Comparison of ENCODE assay signal across 1 cellular context in the genomic region with DNA sequence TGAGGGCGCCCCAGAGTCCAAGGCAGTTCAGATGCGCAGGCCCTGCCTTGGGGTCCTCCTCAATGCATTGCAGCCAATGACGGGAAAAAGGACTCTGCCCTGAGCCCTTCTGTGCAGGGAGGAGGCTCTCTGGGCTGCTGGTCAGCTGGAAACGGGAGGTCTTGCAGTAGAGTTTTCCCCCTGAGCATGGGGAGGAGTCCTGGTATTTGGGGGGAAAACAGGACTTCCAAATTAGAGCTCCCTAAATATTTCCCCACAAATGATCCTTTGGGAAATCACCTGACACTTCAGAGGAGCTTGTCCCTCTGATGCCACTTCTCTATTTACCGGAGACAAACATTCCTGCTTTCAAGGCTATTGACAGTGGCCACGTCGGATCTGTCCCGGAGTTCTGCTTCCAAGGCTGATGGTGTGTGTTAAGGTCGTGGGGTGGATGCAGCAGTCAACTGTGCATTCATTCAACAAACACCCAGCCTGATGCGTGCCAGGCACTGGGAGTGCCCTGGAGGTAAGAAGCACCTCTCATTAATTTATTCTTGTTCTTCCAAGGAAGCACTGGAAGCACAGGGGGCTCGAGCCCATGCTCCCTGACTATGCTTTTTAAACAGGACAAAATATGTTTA.
TF ChIP-seq lines count a peak whose summit lies in the region.

No MANE protein-coding gene starts in this region.

TF ChIP-seq in HepG2, 621 proteins besides CTCF, POLR2A, EP300 and RAD21 (continued from another document and continues in another):
- TF ChIP-seq, protein P1, sequence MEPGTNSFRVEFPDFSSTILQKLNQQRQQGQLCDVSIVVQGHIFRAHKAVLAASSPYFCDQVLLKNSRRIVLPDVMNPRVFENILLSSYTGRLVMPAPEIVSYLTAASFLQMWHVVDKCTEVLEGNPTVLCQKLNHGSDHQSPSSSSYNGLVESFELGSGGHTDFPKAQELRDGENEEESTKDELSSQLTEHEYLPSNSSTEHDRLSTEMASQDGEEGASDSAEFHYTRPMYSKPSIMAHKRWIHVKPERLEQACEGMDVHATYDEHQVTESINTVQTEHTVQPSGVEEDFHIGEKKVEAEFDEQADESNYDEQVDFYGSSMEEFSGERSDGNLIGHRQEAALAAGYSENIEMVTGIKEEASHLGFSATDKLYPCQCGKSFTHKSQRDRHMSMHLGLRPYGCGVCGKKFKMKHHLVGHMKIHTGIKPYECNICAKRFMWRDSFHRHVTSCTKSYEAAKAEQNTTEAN (CRISPR knock-in tag; conservative IDR thresholded peaks at IDR 0.05): peak; percentile 72; the same call in 1 of the 2 replicates
- peak; percentile 67; the same call in 1 of the 2 replicates for TF ChIP-seq TP53 (CRISPR knock-in tag; conservative IDR thresholded peaks at IDR 0.05)
- no peak for TF ChIP-seq SNRNP70 (IDR thresholded peaks at IDR 0.05; ENCODE audit: low read depth, low read length)
- peak; percentile 99 for TF ChIP-seq HDAC2 (CRISPR knock-in tag; IDR thresholded peaks at IDR 0.05)
- peak; percentile 100 for TF ChIP-seq GATAD2A (CRISPR knock-in tag; IDR thresholded peaks at IDR 0.05)
- TF ChIP-seq ZNF124 (CRISPR knock-in tag; IDR thresholded peaks at IDR 0.05): peak; percentile 87; the same call in 1 of the 2 replicates
- TF ChIP-seq, protein P2, sequence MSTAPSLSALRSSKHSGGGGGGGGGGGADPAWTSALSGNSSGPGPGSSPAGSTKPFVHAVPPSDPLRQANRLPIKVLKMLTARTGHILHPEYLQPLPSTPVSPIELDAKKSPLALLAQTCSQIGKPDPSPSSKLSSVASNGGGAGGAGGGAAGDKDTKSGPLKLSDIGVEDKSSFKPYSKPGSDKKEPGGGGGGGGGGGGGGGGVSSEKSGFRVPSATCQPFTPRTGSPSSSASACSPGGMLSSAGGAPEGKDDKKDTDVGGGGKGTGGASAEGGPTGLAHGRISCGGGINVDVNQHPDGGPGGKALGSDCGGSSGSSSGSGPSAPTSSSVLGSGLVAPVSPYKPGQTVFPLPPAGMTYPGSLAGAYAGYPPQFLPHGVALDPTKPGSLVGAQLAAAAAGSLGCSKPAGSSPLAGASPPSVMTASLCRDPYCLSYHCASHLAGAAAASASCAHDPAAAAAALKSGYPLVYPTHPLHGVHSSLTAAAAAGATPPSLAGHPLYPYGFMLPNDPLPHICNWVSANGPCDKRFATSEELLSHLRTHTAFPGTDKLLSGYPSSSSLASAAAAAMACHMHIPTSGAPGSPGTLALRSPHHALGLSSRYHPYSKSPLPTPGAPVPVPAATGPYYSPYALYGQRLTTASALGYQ (CRISPR knock-in tag; IDR thresholded peaks at IDR 0.05): peak; percentile 97
- TF ChIP-seq DR1 (CRISPR knock-in tag; IDR thresholded peaks at IDR 0.05): no peak
- TF ChIP-seq ZNF331 (CRISPR knock-in tag; IDR thresholded peaks at IDR 0.05): peak; percentile 96
- TF ChIP-seq ZNF430 (CRISPR knock-in tag; IDR thresholded peaks at IDR 0.05): peak; percentile 77; the same call in 1 of the 2 replicates
- TF ChIP-seq TRIM24 (CRISPR knock-in tag; IDR thresholded peaks at IDR 0.05): peak; percentile 57; the same call in 1 of the 2 replicates
- TF ChIP-seq ISL2 (CRISPR knock-in tag; IDR thresholded peaks at IDR 0.05): peak; percentile 98
- TF ChIP-seq HOXA9 (CRISPR knock-in tag; IDR thresholded peaks at IDR 0.05; ENCODE audit: borderline replicate concordance): peak; percentile 59; the same call in 1 of the 2 replicates
- TF ChIP-seq GATAD1 (CRISPR knock-in tag; IDR thresholded peaks at IDR 0.05): peak; percentile 73
- TF ChIP-seq ZFYVE20 (CRISPR knock-in tag; IDR thresholded peaks at IDR 0.05; ENCODE audit: borderline replicate concordance, low read depth): no peak
- no peak for TF ChIP-seq MTA3 (CRISPR knock-in tag; IDR thresholded peaks at IDR 0.05)
- TF ChIP-seq ATRX (CRISPR knock-in tag; IDR thresholded peaks at IDR 0.05; ENCODE audit: borderline replicate concordance): no peak
- no peak for TF ChIP-seq EEA1 (CRISPR knock-in tag; IDR thresholded peaks at IDR 0.05; ENCODE audit: borderline replicate concordance)
- TF ChIP-seq ZFP41 (CRISPR knock-in tag; IDR thresholded peaks at IDR 0.05; ENCODE audit: borderline replicate concordance): no peak
- TF ChIP-seq, protein P3, sequence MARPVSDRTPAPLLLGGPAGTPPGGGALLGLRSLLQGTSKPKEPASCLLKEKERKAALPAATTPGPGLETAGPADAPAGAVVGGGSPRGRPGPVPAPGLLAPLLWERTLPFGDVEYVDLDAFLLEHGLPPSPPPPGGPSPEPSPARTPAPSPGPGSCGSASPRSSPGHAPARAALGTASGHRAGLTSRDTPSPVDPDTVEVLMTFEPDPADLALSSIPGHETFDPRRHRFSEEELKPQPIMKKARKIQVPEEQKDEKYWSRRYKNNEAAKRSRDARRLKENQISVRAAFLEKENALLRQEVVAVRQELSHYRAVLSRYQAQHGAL (CRISPR knock-in tag; IDR thresholded peaks at IDR 0.05; ENCODE audit: not compliant biosample characterization): no peak
- TF ChIP-seq, protein P4, sequence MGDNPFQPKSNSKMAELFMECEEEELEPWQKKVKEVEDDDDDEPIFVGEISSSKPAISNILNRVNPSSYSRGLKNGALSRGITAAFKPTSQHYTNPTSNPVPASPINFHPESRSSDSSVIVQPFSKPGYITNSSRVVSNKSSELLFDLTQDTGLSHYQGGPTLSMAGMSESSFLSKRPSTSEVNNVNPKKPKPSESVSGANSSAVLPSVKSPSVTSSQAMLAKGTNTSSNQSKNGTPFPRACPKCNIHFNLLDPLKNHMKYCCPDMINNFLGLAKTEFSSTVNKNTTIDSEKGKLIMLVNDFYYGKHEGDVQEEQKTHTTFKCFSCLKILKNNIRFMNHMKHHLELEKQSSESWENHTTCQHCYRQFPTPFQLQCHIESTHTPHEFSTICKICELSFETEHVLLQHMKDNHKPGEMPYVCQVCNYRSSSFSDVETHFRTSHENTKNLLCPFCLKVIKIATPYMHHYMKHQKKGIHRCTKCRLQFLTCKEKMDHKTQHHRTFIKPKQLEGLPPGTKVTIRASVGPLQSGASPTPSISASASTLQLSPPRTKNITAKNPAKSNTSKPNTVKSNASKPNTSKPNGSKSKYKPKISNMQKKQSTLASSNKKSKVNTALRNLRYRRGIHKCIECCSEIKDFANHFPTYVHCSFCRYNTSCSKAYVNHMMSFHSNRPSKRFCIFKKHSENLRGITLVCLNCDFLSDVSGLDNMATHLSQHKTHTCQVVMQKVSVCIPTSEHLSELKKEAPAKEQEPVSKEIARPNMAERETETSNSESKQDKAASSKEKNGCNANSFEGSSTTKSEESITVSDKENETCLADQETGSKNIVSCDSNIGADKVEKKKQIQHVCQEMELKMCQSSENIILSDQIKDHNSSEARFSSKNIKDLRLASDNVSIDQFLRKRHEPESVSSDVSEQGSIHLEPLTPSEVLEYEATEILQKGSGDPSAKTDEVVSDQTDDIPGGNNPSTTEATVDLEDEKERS (CRISPR knock-in tag; IDR thresholded peaks at IDR 0.05): peak; percentile 76
- peak; percentile 91 for TF ChIP-seq ADNP (CRISPR knock-in tag; IDR thresholded peaks at IDR 0.05)
- TF ChIP-seq CENPX (CRISPR knock-in tag; IDR thresholded peaks at IDR 0.05): no peak
- 0 out of 2 replicates have a peak, but pooled peaks have one; percentile 41 for TF ChIP-seq MAF1 (CRISPR knock-in tag; IDR thresholded peaks at IDR 0.05; ENCODE audit: borderline replicate concordance)
- TF ChIP-seq, protein P5, sequence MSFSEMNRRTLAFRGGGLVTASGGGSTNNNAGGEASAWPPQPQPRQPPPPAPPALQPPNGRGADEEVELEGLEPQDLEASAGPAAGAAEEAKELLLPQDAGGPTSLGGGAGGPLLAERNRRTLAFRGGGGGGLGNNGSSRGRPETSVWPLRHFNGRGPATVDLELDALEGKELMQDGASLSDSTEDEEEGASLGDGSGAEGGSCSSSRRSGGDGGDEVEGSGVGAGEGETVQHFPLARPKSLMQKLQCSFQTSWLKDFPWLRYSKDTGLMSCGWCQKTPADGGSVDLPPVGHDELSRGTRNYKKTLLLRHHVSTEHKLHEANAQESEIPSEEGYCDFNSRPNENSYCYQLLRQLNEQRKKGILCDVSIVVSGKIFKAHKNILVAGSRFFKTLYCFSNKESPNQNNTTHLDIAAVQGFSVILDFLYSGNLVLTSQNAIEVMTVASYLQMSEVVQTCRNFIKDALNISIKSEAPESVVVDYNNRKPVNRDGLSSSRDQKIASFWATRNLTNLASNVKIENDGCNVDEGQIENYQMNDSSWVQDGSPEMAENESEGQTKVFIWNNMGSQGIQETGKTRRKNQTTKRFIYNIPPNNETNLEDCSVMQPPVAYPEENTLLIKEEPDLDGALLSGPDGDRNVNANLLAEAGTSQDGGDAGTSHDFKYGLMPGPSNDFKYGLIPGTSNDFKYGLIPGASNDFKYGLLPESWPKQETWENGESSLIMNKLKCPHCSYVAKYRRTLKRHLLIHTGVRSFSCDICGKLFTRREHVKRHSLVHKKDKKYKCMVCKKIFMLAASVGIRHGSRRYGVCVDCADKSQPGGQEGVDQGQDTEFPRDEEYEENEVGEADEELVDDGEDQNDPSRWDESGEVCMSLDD (CRISPR knock-in tag; IDR thresholded peaks at IDR 0.05; ENCODE audit: borderline replicate concordance): peak; percentile 97; the same call in 1 of the 2 replicates
- peak; percentile 93 for TF ChIP-seq MED8 (CRISPR knock-in tag; IDR thresholded peaks at IDR 0.05; ENCODE audit: insufficient replicate concordance)
- TF ChIP-seq PRPF4 (IDR thresholded peaks at IDR 0.05; ENCODE audit: low read depth, low read length, poor library complexity, severe bottlenecking): no peak
- TF ChIP-seq, protein P6, sequence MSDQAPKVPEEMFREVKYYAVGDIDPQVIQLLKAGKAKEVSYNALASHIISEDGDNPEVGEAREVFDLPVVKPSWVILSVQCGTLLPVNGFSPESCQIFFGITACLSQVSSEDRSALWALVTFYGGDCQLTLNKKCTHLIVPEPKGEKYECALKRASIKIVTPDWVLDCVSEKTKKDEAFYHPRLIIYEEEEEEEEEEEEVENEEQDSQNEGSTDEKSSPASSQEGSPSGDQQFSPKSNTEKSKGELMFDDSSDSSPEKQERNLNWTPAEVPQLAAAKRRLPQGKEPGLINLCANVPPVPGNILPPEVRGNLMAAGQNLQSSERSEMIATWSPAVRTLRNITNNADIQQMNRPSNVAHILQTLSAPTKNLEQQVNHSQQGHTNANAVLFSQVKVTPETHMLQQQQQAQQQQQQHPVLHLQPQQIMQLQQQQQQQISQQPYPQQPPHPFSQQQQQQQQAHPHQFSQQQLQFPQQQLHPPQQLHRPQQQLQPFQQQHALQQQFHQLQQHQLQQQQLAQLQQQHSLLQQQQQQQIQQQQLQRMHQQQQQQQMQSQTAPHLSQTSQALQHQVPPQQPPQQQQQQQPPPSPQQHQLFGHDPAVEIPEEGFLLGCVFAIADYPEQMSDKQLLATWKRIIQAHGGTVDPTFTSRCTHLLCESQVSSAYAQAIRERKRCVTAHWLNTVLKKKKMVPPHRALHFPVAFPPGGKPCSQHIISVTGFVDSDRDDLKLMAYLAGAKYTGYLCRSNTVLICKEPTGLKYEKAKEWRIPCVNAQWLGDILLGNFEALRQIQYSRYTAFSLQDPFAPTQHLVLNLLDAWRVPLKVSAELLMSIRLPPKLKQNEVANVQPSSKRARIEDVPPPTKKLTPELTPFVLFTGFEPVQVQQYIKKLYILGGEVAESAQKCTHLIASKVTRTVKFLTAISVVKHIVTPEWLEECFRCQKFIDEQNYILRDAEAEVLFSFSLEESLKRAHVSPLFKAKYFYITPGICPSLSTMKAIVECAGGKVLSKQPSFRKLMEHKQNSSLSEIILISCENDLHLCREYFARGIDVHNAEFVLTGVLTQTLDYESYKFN (CRISPR knock-in tag; conservative IDR thresholded peaks at IDR 0.05): peak; percentile 97
- TF ChIP-seq PHF21A (CRISPR knock-in tag; IDR thresholded peaks at IDR 0.05): peak; percentile 99
- TF ChIP-seq PHB2 (IDR thresholded peaks at IDR 0.05; ENCODE audit: partially characterized antibody): no peak
- TF ChIP-seq HOXA3 (CRISPR knock-in tag; IDR thresholded peaks at IDR 0.05): peak; percentile 94
- 0 out of 2 replicates have a peak, but pooled peaks have one; percentile 54 for TF ChIP-seq ZNF296 (CRISPR knock-in tag; conservative IDR thresholded peaks at IDR 0.05)
- peak; percentile 87 for TF ChIP-seq ZSCAN25 (CRISPR knock-in tag; IDR thresholded peaks at IDR 0.05)
- TF ChIP-seq, protein P7, sequence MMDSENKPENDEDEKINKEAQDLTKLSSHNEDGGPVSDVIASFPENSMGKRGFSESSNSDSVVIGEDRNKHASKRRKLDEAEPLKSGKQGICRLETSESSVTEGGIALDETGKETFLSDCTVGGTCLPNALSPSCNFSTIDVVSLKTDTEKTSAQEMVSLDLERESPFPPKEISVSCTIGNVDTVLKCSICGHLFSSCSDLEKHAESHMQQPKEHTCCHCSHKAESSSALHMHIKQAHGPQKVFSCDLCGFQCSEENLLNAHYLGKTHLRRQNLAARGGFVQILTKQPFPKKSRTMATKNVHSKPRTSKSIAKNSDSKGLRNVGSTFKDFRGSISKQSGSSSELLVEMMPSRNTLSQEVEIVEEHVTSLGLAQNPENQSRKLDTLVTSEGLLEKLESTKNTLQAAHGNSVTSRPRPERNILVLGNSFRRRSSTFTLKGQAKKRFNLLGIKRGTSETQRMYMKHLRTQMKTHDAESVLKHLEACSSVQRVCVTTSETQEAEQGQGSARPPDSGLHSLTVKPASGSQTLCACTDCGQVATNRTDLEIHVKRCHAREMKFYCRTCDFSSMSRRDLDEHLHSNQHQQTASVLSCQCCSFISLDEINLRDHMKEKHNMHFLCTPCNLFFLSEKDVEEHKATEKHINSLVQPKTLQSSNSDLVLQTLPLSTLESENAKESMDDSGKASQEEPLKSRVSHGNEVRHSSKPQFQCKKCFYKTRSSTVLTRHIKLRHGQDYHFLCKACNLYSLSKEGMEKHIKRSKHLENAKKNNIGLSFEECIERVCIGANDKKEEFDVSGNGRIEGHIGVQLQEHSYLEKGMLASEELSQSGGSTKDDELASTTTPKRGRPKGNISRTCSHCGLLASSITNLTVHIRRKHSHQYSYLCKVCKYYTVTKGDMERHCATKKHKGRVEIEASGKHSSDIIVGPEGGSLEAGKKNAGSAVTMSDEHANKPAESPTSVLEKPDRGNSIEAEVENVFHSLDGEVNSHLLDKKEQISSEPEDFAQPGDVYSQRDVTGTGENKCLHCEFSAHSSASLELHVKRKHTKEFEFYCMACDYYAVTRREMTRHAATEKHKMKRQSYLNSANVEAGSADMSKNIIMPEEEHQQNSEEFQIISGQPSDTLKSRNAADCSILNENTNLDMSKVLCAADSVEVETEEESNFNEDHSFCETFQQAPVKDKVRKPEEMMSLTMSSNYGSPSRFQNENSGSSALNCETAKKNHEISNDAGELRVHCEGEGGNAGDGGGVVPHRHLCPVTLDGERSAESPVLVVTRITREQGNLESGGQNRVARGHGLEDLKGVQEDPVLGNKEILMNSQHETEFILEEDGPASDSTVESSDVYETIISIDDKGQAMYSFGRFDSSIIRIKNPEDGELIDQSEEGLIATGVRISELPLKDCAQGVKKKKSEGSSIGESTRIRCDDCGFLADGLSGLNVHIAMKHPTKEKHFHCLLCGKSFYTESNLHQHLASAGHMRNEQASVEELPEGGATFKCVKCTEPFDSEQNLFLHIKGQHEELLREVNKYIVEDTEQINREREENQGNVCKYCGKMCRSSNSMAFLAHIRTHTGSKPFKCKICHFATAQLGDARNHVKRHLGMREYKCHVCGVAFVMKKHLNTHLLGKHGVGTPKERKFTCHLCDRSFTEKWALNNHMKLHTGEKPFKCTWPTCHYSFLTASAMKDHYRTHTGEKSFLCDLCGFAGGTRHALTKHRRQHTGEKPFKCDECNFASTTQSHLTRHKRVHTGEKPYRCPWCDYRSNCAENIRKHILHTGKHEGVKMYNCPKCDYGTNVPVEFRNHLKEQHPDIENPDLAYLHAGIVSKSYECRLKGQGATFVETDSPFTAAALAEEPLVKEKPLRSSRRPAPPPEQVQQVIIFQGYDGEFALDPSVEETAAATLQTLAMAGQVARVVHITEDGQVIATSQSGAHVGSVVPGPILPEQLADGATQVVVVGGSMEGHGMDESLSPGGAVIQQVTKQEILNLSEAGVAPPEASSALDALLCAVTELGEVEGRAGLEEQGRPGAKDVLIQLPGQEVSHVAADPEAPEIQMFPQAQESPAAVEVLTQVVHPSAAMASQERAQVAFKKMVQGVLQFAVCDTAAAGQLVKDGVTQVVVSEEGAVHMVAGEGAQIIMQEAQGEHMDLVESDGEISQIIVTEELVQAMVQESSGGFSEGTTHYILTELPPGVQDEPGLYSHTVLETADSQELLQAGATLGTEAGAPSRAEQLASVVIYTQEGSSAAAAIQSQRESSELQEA (CRISPR knock-in tag; IDR thresholded peaks at IDR 0.05; ENCODE audit: not compliant biosample characterization): no peak
